10 cellular contexts compared by ENCODE assay signal in the genomic region with DNA sequence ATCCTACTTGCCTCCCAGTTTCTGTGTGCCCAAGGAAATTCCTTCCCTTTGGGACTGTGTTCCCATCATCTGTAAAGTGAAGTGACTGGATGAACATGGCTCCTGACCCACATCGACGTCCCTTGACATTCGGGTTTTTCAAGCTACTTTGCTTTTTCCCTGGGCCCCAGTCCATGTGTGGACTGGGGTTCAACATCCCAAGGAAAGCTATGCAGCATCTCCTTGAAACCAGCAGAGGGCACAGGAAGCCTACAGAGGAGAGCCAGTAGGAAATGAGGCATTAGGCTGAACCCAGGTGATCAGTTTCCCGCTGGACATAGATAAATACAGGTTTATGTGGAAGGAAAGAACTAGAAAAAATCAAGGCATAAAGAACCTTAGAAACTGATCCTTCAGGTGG.
DNase-seq lines count a peak whose midpoint lies in the region; ATAC-seq and TF ChIP-seq lines count a peak whose summit lies in the region.
"Had no signal": no experiment of that assay in that cellular context is flagged by ENCODE, and none has a peak within 500 bp of the region (broad histone marks: within the 10 kb centered on the region; RNA-seq: fewer than 3 reads in every experiment).

No MANE protein-coding gene starts in this region.

- POLR2A ChIA-PET in HCT116 (lab: Charles Lee): no interaction called here

- RAD21 ChIA-PET in HCT116 (lab: Charles Lee; ENCODE audit: low non-redundant PET in 1 of 2, low total read pairs in 2 of 2, uncharacterized antibody in 2 of 2, unreplicated experiment in 2 of 2): interaction anchor here in 1 of 2 experiments (0.7 kb wide), 1 partner anchor 376 kb away, joined by 6 read pairs; no protein-coding TSS in a partner anchor

- H3K4me3 ChIP-seq in HCT116 (replicated peaks in 1 of 2; ENCODE audit: low read depth in 1 of 2, low read length in 2 of 2) (no peak overlapping the region), suprapubic skin (no peak overlapping the region), ovary (no peak overlapping the region)

- TF ChIP-seq POLR2A in HCT116 (IDR thresholded peaks at IDR 0.05; ENCODE audit: borderline replicate concordance, extremely low read depth, insufficient read depth, insufficient read length) (no peak), suprapubic skin (IDR thresholded peaks at IDR 0.05) (no peak), ovary (IDR thresholded peaks at IDR 0.05) (no peak)

- TF ChIP-seq CTCF in HCT116 (IDR thresholded peaks at IDR 0.05 in 2 of 3, conservative IDR thresholded peaks at IDR 0.05 in 1 of 3; ENCODE audit: borderline replicate concordance in 1 of 3, insufficient read depth in 1 of 3, low read depth in 2 of 3, low read length in 2 of 3) (peak; percentile 29 to 58 (median 53); a peak in 5 of 6 replicates), suprapubic skin (IDR thresholded peaks at IDR 0.05) (no peak), ovary (IDR thresholded peaks at IDR 0.05) (no peak)

- DNase-seq in AG20443 (ENCODE audit: low spot score) (peak; percentile 43), HCT116 (ENCODE audit: low read depth, low spot score) (peak; percentile 10), SK-N-DZ (ENCODE audit: low spot score) (peak; percentile 8), iPS-NIHi11 (ENCODE audit: low spot score) (peak; percentile 55), cerebellar cortex (ENCODE audit: low spot score) (no peak), suprapubic skin (ENCODE audit: low spot score in 2 of 2) (no peak), ovary (no peak), hippocampal formation (lab: John Stamatoyannopoulos, UW) (no peak)
- DNase-seq: activated CD4-positive, alpha-beta T cell treated with anti-CD3 and anti-CD28 coated beads, Interleukin-2, amount 50 U/mL, for 1 hour; midbrain had no signal

- no peaks in the 10 kb centered on the region for H3K9me3 ChIP-seq in HCT116 (ENCODE audit: control insufficient read depth in 1 of 2, insufficient read depth in 1 of 2, low read depth in 1 of 2, low read length in 2 of 2)
- H3K9me3 ChIP-seq in suprapubic skin: no peaks in the 10 kb centered on the region
- no peaks in the 10 kb centered on the region for H3K9me3 ChIP-seq in ovary

- no peaks in the 10 kb centered on the region for H3K79me2 ChIP-seq in HCT116 (ENCODE audit: insufficient read depth, low read length)

- CTCF ChIA-PET in HCT116 (lab: Charles Lee): interaction anchor here (1.1 to 1.2 kb wide), 3 partner anchors 11 to 1521 kb away, joined by 3 to 7 read pairs (median 3); no protein-coding TSS in a partner anchor

- TF ChIP-seq EP300 in suprapubic skin (IDR thresholded peaks at IDR 0.05): no peak
- no peak for TF ChIP-seq EP300 in ovary (IDR thresholded peaks at IDR 0.05)

- 44% methylated on average over 4 of the region's 4 CpGs for WGBS in suprapubic skin
- 40 to 52% (median 49%) methylated on average over 4 of the region's 4 CpGs for WGBS in ovary, 3 donors

- intact Hi-C loops in HCT116 (cut with micrococcal nuclease) (loop anchor here (2.0 kb wide), 1 partner anchor 965 kb away; no protein-coding TSS in a partner anchor), ovary (cut with DNase I) (no loop called here)

- peak; percentile 73 for ATAC-seq in HCT116

- H3K9me2 ChIP-seq in HCT116 (ENCODE audit: insufficient read depth): no peaks in the 10 kb centered on the region

- peak; percentile 52 for TF ChIP-seq RAD21 in HCT116 (IDR thresholded peaks at IDR 0.05; ENCODE audit: low read depth)

- no peak overlapping the region for H3K27ac ChIP-seq in HCT116 (ENCODE audit: low read depth, low read length)
- no peak overlapping the region for H3K27ac ChIP-seq in suprapubic skin
- H3K27ac ChIP-seq in ovary: no peak overlapping the region

- H3K36me3 ChIP-seq in HCT116 (ENCODE audit: control insufficient read depth in 1 of 2, insufficient read depth in 2 of 2, low read length in 2 of 2) (no peaks in the 10 kb centered on the region), suprapubic skin (no peaks in the 10 kb centered on the region), ovary (no peaks in the 10 kb centered on the region)

- no peaks in the 10 kb centered on the region for H3K4me1 ChIP-seq in HCT116 (ENCODE audit: control insufficient read depth in 1 of 2, insufficient read depth in 2 of 2, low read length in 2 of 2)
- H3K4me1 ChIP-seq in suprapubic skin: no peaks in the 10 kb centered on the region
- no peaks in the 10 kb centered on the region for H3K4me1 ChIP-seq in ovary (ENCODE audit: insufficient read depth)

- H3K27me3 ChIP-seq in HCT116 (ENCODE audit: insufficient read depth, low read length): no peaks in the 10 kb centered on the region
- H3K27me3 ChIP-seq in suprapubic skin: no peaks in the 10 kb centered on the region
- no peaks in the 10 kb centered on the region for H3K27me3 ChIP-seq in ovary

- H2AFZ ChIP-seq in HCT116 (ENCODE audit: low read depth, low read length, poor library complexity, severe bottlenecking): no peak overlapping the region

- no peak overlapping the region for H3K9ac ChIP-seq in HCT116 (ENCODE audit: low read length)

- no TSS peak for BruUV-seq in HCT116 (replicated peaks; lab: Mats Ljungman, UMichigan)

- no peak overlapping the region for H3K4me2 ChIP-seq in HCT116 (ENCODE audit: low read length)

- no peaks in the 10 kb centered on the region for H4K20me1 ChIP-seq in HCT116 (ENCODE audit: insufficient read depth)

TF ChIP-seq in HCT116, 20 proteins besides CTCF, POLR2A, EP300 and RAD21 (continues in another document):
- TF ChIP-seq CEBPB (IDR thresholded peaks at IDR 0.05; ENCODE audit: low read depth) (no peak), SP1 (IDR thresholded peaks at IDR 0.05; ENCODE audit: low read depth) (no peak), SRF (IDR thresholded peaks at IDR 0.05; ENCODE audit: low read depth) (no peak), FOSL1 (IDR thresholded peaks at IDR 0.05; ENCODE audit: low read depth) (no peak), TCF7L2 (IDR thresholded peaks at IDR 0.05; ENCODE audit: borderline replicate concordance, extremely low read depth, insufficient read depth, insufficient read length) (no peak), EGR1 (IDR thresholded peaks at IDR 0.05; ENCODE audit: low read depth) (no peak), EZH2 (IDR thresholded peaks at IDR 0.05) (no peak), CBX3 (IDR thresholded peaks at IDR 0.05; ENCODE audit: low read depth) (no peak), JUND (IDR thresholded peaks at IDR 0.05) (no peak), ELF1 (IDR thresholded peaks at IDR 0.05; ENCODE audit: borderline replicate concordance, low read depth) (no peak), ZNF274 (IDR thresholded peaks at IDR 0.05; ENCODE audit: low read depth, low read length) (no peak), EZH2phosphoT487 (IDR thresholded peaks at IDR 0.05; ENCODE audit: borderline replicate concordance) (no peak), ZFX (IDR thresholded peaks at IDR 0.05) (no peak), POLR2AphosphoS5 (IDR thresholded peaks at IDR 0.05; ENCODE audit: low read depth, low read length) (no peak)
- TF ChIP-seq, protein P1, sequence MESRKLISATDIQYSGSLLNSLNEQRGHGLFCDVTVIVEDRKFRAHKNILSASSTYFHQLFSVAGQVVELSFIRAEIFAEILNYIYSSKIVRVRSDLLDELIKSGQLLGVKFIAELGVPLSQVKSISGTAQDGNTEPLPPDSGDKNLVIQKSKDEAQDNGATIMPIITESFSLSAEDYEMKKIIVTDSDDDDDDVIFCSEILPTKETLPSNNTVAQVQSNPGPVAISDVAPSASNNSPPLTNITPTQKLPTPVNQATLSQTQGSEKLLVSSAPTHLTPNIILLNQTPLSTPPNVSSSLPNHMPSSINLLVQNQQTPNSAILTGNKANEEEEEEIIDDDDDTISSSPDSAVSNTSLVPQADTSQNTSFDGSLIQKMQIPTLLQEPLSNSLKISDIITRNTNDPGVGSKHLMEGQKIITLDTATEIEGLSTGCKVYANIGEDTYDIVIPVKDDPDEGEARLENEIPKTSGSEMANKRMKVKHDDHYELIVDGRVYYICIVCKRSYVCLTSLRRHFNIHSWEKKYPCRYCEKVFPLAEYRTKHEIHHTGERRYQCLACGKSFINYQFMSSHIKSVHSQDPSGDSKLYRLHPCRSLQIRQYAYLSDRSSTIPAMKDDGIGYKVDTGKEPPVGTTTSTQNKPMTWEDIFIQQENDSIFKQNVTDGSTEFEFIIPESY (IDR thresholded peaks at IDR 0.05; ENCODE audit: extremely low read depth, insufficient replicate concordance, low read length): no peak
- TF ChIP-seq, protein P2, sequence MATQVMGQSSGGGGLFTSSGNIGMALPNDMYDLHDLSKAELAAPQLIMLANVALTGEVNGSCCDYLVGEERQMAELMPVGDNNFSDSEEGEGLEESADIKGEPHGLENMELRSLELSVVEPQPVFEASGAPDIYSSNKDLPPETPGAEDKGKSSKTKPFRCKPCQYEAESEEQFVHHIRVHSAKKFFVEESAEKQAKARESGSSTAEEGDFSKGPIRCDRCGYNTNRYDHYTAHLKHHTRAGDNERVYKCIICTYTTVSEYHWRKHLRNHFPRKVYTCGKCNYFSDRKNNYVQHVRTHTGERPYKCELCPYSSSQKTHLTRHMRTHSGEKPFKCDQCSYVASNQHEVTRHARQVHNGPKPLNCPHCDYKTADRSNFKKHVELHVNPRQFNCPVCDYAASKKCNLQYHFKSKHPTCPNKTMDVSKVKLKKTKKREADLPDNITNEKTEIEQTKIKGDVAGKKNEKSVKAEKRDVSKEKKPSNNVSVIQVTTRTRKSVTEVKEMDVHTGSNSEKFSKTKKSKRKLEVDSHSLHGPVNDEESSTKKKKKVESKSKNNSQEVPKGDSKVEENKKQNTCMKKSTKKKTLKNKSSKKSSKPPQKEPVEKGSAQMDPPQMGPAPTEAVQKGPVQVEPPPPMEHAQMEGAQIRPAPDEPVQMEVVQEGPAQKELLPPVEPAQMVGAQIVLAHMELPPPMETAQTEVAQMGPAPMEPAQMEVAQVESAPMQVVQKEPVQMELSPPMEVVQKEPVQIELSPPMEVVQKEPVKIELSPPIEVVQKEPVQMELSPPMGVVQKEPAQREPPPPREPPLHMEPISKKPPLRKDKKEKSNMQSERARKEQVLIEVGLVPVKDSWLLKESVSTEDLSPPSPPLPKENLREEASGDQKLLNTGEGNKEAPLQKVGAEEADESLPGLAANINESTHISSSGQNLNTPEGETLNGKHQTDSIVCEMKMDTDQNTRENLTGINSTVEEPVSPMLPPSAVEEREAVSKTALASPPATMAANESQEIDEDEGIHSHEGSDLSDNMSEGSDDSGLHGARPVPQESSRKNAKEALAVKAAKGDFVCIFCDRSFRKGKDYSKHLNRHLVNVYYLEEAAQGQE (IDR thresholded peaks at IDR 0.05; ENCODE audit: low read depth): no peak
- TF ChIP-seq, protein P3, sequence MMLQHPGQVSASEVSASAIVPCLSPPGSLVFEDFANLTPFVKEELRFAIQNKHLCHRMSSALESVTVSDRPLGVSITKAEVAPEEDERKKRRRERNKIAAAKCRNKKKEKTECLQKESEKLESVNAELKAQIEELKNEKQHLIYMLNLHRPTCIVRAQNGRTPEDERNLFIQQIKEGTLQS (IDR thresholded peaks at IDR 0.05): no peak
- TF ChIP-seq, protein P4, sequence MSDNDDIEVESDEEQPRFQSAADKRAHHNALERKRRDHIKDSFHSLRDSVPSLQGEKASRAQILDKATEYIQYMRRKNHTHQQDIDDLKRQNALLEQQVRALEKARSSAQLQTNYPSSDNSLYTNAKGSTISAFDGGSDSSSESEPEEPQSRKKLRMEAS (IDR thresholded peaks at IDR 0.05): no peak

Comparison
In these comparisons a context has a peak if more than half of its experiments do, and no peak if none do; other contexts are left out.
1. DNase-seq: peak in AG20443 (single experiment), HCT116 (single experiment), SK-N-DZ (single experiment) and iPS-NIHi11 (single experiment); none in cerebellar cortex (single experiment), suprapubic skin (0 of 2), ovary (0 of 5) and hippocampal formation (0 of 2).
2. CTCF ChIP-seq: peak in HCT116 (3 of 3); none in suprapubic skin (0 of 2) and ovary (0 of 3).